In the genomic region with DNA sequence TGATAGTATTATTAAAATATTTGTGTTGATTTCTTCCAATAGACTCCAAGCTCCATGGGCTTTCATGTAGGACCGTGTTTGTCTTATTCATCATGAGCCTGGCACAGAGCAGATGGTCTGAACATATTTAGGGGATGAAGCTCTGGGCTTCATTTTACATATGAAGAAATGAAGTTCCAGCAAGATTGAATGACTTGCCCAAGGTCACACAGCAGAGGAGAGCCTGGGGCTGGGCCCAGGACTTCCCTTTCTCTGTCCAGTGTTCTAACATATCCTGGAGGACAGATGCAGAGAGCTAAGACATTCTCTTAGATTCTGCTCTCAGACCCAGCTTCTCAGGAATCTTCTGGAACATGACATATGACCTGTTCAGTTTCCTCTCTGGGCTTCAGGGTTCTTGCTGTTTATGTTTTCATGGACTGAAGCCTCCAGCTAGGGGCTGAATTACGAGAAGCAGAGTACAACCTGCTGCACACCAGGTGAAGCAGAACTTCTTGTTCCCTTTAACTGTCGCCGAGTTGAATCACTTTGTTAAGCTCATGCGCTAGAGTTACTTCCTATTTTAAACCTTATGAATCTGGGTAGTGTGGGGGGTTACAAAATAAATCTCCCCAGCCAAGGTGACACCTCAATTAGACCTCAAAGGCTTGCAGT, we compare ENCODE assay signal across 20 cellular contexts. TPM values are rescaled to one million over a fixed set of nuclear protein-coding genes. Genes with fewer than 3 reads are reported as not detected.
DNase-seq lines count a peak whose midpoint lies in the region; FAIRE-seq and TF ChIP-seq lines count a peak whose summit lies in the region.
"Had no signal": no experiment of that assay in that cellular context is flagged by ENCODE, and none has a peak within 500 bp of the region (broad histone marks: within the 10 kb centered on the region; RNA-seq: fewer than 3 reads in every experiment).

No MANE protein-coding gene starts in this region.

- H3K9me3 ChIP-seq in kidney (ENCODE audit: control insufficient read depth in 1 of 2, low read length in 2 of 2) (no peaks in the 10 kb centered on the region), skeletal muscle satellite cell (replicated peaks; ENCODE audit: low read length) (no peaks in the 10 kb centered on the region)
- H3K9me3 ChIP-seq: neutrophil had no signal

- H3K27me3 ChIP-seq in skeletal muscle satellite cell (ENCODE audit: control insufficient read depth, insufficient read depth, low read length) (no peaks in the 10 kb centered on the region), H7 (ENCODE audit: control insufficient read depth, insufficient read depth, low read length) (no peaks in the 10 kb centered on the region)
- H3K27me3 ChIP-seq: neutrophil had no signal

- H3K27ac ChIP-seq in caudate nucleus (ENCODE audit: low read depth, low read length) (peak overlapping the region; percentile 7), kidney (ENCODE audit: low read depth in 2 of 2, low read length in 2 of 2) (peak overlapping the region; percentile 46 to 63)
- H3K27ac ChIP-seq: neutrophil had no signal

- peaks cover 0 to 2% of the 10 kb centered on the region in 2 donors for H3K36me3 ChIP-seq in kidney (ENCODE audit: control insufficient read depth in 1 of 2, insufficient read depth in 2 of 2, low read length in 2 of 2)
- H3K36me3 ChIP-seq in skeletal muscle satellite cell (ENCODE audit: insufficient read depth, low read length): no peaks in the 10 kb centered on the region
- no peaks in the 10 kb centered on the region for H3K36me3 ChIP-seq in H7 (replicated peaks; ENCODE audit: control insufficient read depth, insufficient read depth, low read length)
- H3K36me3 ChIP-seq: neutrophil had no signal

- DNase-seq in NOMO-1 (lab: John Stamatoyannopoulos, UW; ENCODE audit: unreplicated experiment in 2 of 2) (peak; percentile 58 to 80), caudate nucleus (lab: John Stamatoyannopoulos, UW) (no peak), kidney (no peak), AG08396 (ENCODE audit: low spot score) (no peak), SHP77 treated with DMSO at 0.1 percent for 48 hours (lab: John Stamatoyannopoulos, UW) (no peak), H7 (no peak), RCC 7860 (ENCODE audit: low spot score) (no peak)
- DNase-seq: activated CD4-positive, CD25-positive, alpha-beta regulatory T cell; activated CD8-positive, alpha-beta memory T cell treated with anti-CD3 and anti-CD28 coated beads for 24 hours; activated naive CD8-positive, alpha-beta T cell treated with anti-CD3 and anti-CD28 coated beads, Interleukin-2, amount 50 U/mL, for 24 hours; central memory CD4-positive, alpha-beta T cell; effector memory CD8-positive, alpha-beta T cell; GOT3; hypothalamus; NCI-H2029; SIG-M5; stimulated activated CD4-positive, alpha-beta T cell treated with anti-CD3 and anti-CD28 coated beads, Interleukin-4, amount 100 ng/mL, for 1 hour had no signal

- FAIRE-seq in kidney (lab: Jason Lieb, UNC) (no peak), RCC 7860 (lab: Jason Lieb, UNC) (no peak)

- H3K4me1 ChIP-seq in kidney (ENCODE audit: control insufficient read depth in 1 of 2, insufficient read depth in 1 of 2, low read depth in 1 of 2, low read length in 2 of 2) (peaks cover 0 to 5% of the 10 kb centered on the region in 2 donors), skeletal muscle satellite cell (ENCODE audit: control insufficient read depth, insufficient read depth, low read length) (peaks cover 20% of the 10 kb centered on the region)

- H3K9ac ChIP-seq in kidney (ENCODE audit: low read length in 2 of 2): no peak overlapping the region
- peak overlapping the region; percentile 39 for H3K9ac ChIP-seq in skeletal muscle satellite cell (ENCODE audit: low read depth, low read length)

- peak overlapping the region; percentile 9 for H3K4me2 ChIP-seq in skeletal muscle satellite cell (ENCODE audit: low read length)

- TF ChIP-seq CTCF in kidney (IDR thresholded peaks at IDR 0.05; ENCODE audit: borderline replicate concordance, extremely low read depth, insufficient read depth): no peak

- intact Hi-C loops in kidney (cut with DNase I): no loop called here

- H3K4me3 ChIP-seq in kidney (ENCODE audit: low read length in 2 of 2) (no peak overlapping the region), skeletal muscle satellite cell (ENCODE audit: low read length) (no peak overlapping the region), H7 (ENCODE audit: insufficient read depth, low read depth, low read length) (no peak overlapping the region)

RNA-seq across cellular contexts. Expression of gene GPRC5B, which starts 53.6 kb away (rescaled TPM):
- 53.1 TPM for total RNA-seq in kidney
- polyA plus RNA-seq in kidney (ENCODE audit: insufficient read depth, low read depth, low replicate concordance): 66.3 TPM
- total RNA-seq in skeletal muscle satellite cell (2012; rRNA removed): under 0.01 and 5.0 TPM in 2 replicates
- 66.0 and 76.7 TPM in 2 replicates for total RNA-seq in H7 (2014; rRNA removed; shearing (Covaris generic))
- total RNA-seq: MCF 10A had no signal

Comparison
In these comparisons a context has a peak if more than half of its experiments do, and no peak if none do; other contexts are left out.
1. DNase-seq: peak in NOMO-1 (2 of 2); none in caudate nucleus (0 of 61), kidney (single experiment), AG08396 (single experiment), SHP77 treated with DMSO at 0.1 percent for 48 hours (single experiment), H7 (single experiment) and RCC 7860 (single experiment).